Comparison of ENCODE assay signal across 23 cellular contexts in the genomic region with DNA sequence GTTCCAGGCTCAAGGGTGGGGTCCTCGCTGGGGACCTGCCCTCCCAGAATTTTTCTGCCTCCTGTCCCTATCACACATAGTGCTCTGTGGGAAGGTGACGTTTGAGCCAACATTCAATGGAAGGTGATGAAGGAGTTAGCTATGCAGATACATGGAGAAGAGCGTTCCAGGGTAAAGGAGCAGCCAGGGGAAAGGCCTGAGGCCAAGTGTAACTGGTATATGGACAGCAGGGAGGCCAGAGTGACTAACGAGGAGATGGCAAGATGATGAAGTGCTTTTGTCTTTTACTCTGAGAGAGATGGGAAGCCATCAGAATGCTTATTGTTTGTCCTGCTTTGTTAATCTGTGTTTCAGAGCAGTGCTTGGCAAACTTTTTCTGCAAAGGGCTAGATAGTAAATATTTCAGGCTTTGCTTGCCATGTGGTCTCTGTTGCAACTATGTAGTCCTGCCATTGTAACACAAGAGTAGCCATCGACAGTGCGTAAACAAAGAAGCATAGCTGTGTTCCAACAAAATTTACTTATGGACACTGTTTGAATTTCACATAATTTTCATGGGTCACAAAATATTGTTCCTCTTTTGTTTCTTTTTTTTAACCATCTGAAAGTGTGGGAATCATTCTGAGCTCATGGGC.
"Had no signal": no experiment of that assay in that cellular context is flagged by ENCODE, and none has a peak within 500 bp of the region (broad histone marks: within the 10 kb centered on the region; RNA-seq: fewer than 3 reads in every experiment).

No MANE protein-coding gene starts in this region.

- H3K4me3 ChIP-seq: adrenal gland, cardiac muscle cell, gastrocnemius medialis, heart left ventricle, left ventricle myocardium inferior, mucosa of descending colon, ovary, thyroid gland had no signal

- H3K4me1 ChIP-seq: adrenal gland, gastrocnemius medialis, left ventricle myocardium inferior had no signal

- H3K36me3 ChIP-seq: adrenal gland, cardiac muscle cell, gastrocnemius medialis, heart left ventricle, left ventricle myocardium inferior, ovary, thyroid gland had no signal

- H3K4me1 Mint-ChIP-seq: activated CD4-positive, alpha-beta T cell treated with anti-CD3 and anti-CD28 coated beads for 36 hours; neural crest cell; WTC11 had no signal

- DNase-seq: activated CD4-positive, alpha-beta memory T cell treated with anti-CD3 and anti-CD28 coated beads for 36 hours; activated CD4-positive, alpha-beta T cell treated with anti-CD3 and anti-CD28 coated beads for 36 hours; activated gamma-delta T cell treated with Interleukin-2 at 50 U/mL for 16 hours; activated T-cell treated with anti-CD3 and anti-CD28 coated beads for 4 hours; adrenal gland; effector CD8-positive, alpha-beta T cell; gastrocnemius medialis; heart left ventricle; left ventricle myocardium inferior; mucosa of descending colon; naive B cell; ovary; stimulated activated naive CD4-positive, alpha-beta T cell treated with Interleukin-2 at 50 U/mL for 16 hours; thyroid gland had no signal

- H3K27ac ChIP-seq: adrenal gland, cardiac muscle cell, gastrocnemius medialis, heart left ventricle, left ventricle myocardium inferior, ovary, thyroid gland had no signal

- H3K27ac Mint-ChIP-seq: activated CD4-positive, alpha-beta memory T cell treated with anti-CD3 and anti-CD28 coated beads for 36 hours; activated CD4-positive, alpha-beta T cell treated with anti-CD3 and anti-CD28 coated beads for 36 hours; activated naive CD4-positive, alpha-beta T cell treated with anti-CD3 and anti-CD28 coated beads, Interleukin-2, amount 50 U/mL, for 72 hours; activated T-helper 1 cell treated with anti-CD3 and anti-CD28 coated beads, Interleukin-12 subunit alpha, Interleukin-12 subunit beta, Interleukin-2, Interleukin-4 antibody, amounts not matched to agents 30 ng/mL and 10 ng/mL and 1 ng/mL, durations not matched to agents 14 hours and 24 hours and 36 hours; dendritic cell treated with granulocyte-macrophage colony-stimulating factor and Interleukin-4, amounts not matched to agents 40 ng/mL and 50 ng/mL, for 4 days; naive B cell; T-helper 2 cell treated with Interferon-gamma antibody and Interleukin-4, amounts not matched to agents 5 μg/mL and 100 μg/mL, for 36 hours; WTC11 had no signal

- H3K4me3 Mint-ChIP-seq: activated CD4-positive, alpha-beta memory T cell treated with anti-CD3 and anti-CD28 coated beads for 36 hours; activated CD4-positive, alpha-beta T cell treated with anti-CD3 and anti-CD28 coated beads for 36 hours; activated T-helper 1 cell treated with anti-CD3 and anti-CD28 coated beads, Interleukin-12 subunit alpha, Interleukin-12 subunit beta, Interleukin-2, Interleukin-4 antibody, amounts not matched to agents 30 ng/mL and 10 ng/mL and 1 ng/mL, durations not matched to agents 14 hours and 24 hours and 36 hours; dendritic cell treated with granulocyte-macrophage colony-stimulating factor and Interleukin-4, amounts not matched to agents 40 ng/mL and 50 ng/mL, for 4 days; naive B cell; neural crest cell; T-helper 2 cell treated with Interferon-gamma antibody and Interleukin-4, amounts not matched to agents 5 μg/mL and 100 μg/mL, for 36 hours; WTC11 had no signal

- H3K36me3 Mint-ChIP-seq: activated CD4-positive, alpha-beta memory T cell treated with anti-CD3 and anti-CD28 coated beads for 36 hours; activated naive CD4-positive, alpha-beta T cell treated with anti-CD3 and anti-CD28 coated beads, Interleukin-2, amount 50 U/mL, for 72 hours; naive B cell; WTC11 had no signal

- H3K9me3 ChIP-seq: adrenal gland, gastrocnemius medialis, heart left ventricle, left ventricle myocardium inferior, mucosa of descending colon, ovary, thyroid gland had no signal

- H3K9me3 Mint-ChIP-seq: activated CD4-positive, alpha-beta memory T cell treated with anti-CD3 and anti-CD28 coated beads for 36 hours; activated naive CD4-positive, alpha-beta T cell treated with anti-CD3 and anti-CD28 coated beads, Interleukin-2, amount 50 U/mL, for 72 hours; activated T-helper 1 cell treated with anti-CD3 and anti-CD28 coated beads, Interleukin-12 subunit alpha, Interleukin-12 subunit beta, Interleukin-2, Interleukin-4 antibody, amounts not matched to agents 30 ng/mL and 10 ng/mL and 1 ng/mL, durations not matched to agents 14 hours and 24 hours and 36 hours; dendritic cell treated with granulocyte-macrophage colony-stimulating factor and Interleukin-4, amounts not matched to agents 40 ng/mL and 50 ng/mL, for 4 days; naive B cell; neural crest cell; T-helper 2 cell treated with Interferon-gamma antibody and Interleukin-4, amounts not matched to agents 5 μg/mL and 100 μg/mL, for 36 hours had no signal

- FAIRE-seq: TTC549 had no signal

- ATAC-seq: activated CD4-positive, alpha-beta T cell treated with anti-CD3 and anti-CD28 coated beads for 36 hours; activated naive CD4-positive, alpha-beta T cell treated with anti-CD3 and anti-CD28 coated beads, Interleukin-2, amount 50 U/mL, for 72 hours; esophagus mucosa; gastrocnemius medialis; heart left ventricle; WTC11 had no signal

- H3K27me3 Mint-ChIP-seq: dendritic cell treated with granulocyte-macrophage colony-stimulating factor and Interleukin-4, amounts not matched to agents 40 ng/mL and 50 ng/mL, for 4 days had no signal

- H3K27me3 ChIP-seq: adrenal gland, cardiac muscle cell, gastrocnemius medialis, heart left ventricle, ovary, thyroid gland had no signal
